Comparison of ENCODE assay signal across 21 cellular contexts in genomic region chr7:24192701-24193100, GRCh38.
"Had no signal": no experiment of that assay in that cellular context is flagged by ENCODE, and none has a peak within 500 bp of the region (broad histone marks: within the 10 kb centered on the region; RNA-seq: fewer than 3 reads in every experiment).

No MANE protein-coding gene starts in this region.

- DNase-seq: activated B cell treated with CpG ODN at 0.5 μM for 24 hours; activated CD4-positive, alpha-beta memory T cell treated with anti-CD3 and anti-CD28 coated beads, Interleukin-2, amount 10 ng/mL, durations not matched to agents 7 days and 5 days; activated CD4-positive, alpha-beta T cell treated with anti-CD3 and anti-CD28 coated beads, Interleukin-2, amount 50 U/mL, for 1 hour; activated gamma-delta T cell; activated naive CD4-positive, alpha-beta T cell treated with anti-CD3 and anti-CD28 coated beads for 36 hours; activated T-cell treated with anti-CD3 and anti-CD28 coated beads for 4 hours; activated T-cell treated with anti-CD3 and anti-CD28 coated beads, Interleukin-2, amount 50 U/mL, for 48 hours; amygdala; Kasumi-1; KBM-7; NCI-H1048; NCI-H1417 treated with DMSO at 0.1 percent for 48 hours; NCI-H1694; NCI-H2029; NCI-H2107; NCI-H446; NCI-H526; NCI-H82; SIG-M5; T-helper 2 cell had no signal

- ATAC-seq: activated T-helper 17 cell treated with anti-CD3 and anti-CD28 coated beads, Interleukin-2, amount 50 U/mL, for 72 hours had no signal
